ENCODE assay signal across 20 cellular contexts in genomic region chr14:51529731-51530130, GRCh38.
"Had no signal": no experiment of that assay in that cellular context is flagged by ENCODE, and none has a peak within 500 bp of the region (broad histone marks: within the 10 kb centered on the region; RNA-seq: fewer than 3 reads in every experiment).

No MANE protein-coding gene starts in this region.

- H3K4me1 ChIP-seq: colonic mucosa, psoas muscle, upper lobe of left lung had no signal

- H3K36me3 Mint-ChIP-seq: activated naive CD4-positive, alpha-beta T cell treated with anti-CD3 and anti-CD28 coated beads, Interleukin-2, amount 10 ng/mL, durations not matched to agents 7 days and 5 days; natural killer cell treated with Interleukin-12 subunit alpha and Interleukin-12 subunit beta and Interleukin-15 and Interleukin-18, amount 100 ng/mL, for 72 hours had no signal

- H3K27ac Mint-ChIP-seq: activated CD4-positive, alpha-beta memory T cell treated with anti-CD3 and anti-CD28 coated beads, Interleukin-2, amount 10 ng/mL, durations not matched to agents 7 days and 5 days; activated CD4-positive, alpha-beta T cell treated with anti-CD3 and anti-CD28 coated beads, Interleukin-2, amount 10 ng/mL, durations not matched to agents 24 days and 14 days; activated naive CD4-positive, alpha-beta T cell treated with anti-CD3 and anti-CD28 coated beads, Interleukin-2, amount 10 ng/mL, durations not matched to agents 7 days and 5 days; activated T-cell treated with anti-CD3 and anti-CD28 coated beads, Interleukin-2, amount 50 U/mL, for 72 hours; effector memory CD8-positive, alpha-beta T cell; natural killer cell treated with Interleukin-12 subunit alpha and Interleukin-12 subunit beta and Interleukin-15 and Interleukin-18, amount 100 ng/mL, for 72 hours had no signal

- DNase-seq: activated CD4-positive, alpha-beta memory T cell treated with anti-CD3 and anti-CD28 coated beads, Interleukin-2, amount 10 ng/mL, durations not matched to agents 7 days and 5 days; activated CD4-positive, alpha-beta T cell treated with anti-CD3 and anti-CD28 coated beads, Interleukin-2, amount 10 ng/mL, durations not matched to agents 24 days and 14 days; activated effector memory CD4-positive, alpha-beta T cell treated with anti-CD3 and anti-CD28 coated beads, Interleukin-2, amount 50 U/mL, for 16 hours; activated naive CD4-positive, alpha-beta T cell treated with anti-CD3 and anti-CD28 coated beads, Interleukin-2, amount 10 ng/mL, durations not matched to agents 7 days and 5 days; activated T-cell treated with anti-CD3 and anti-CD28 coated beads, Interleukin-2, amount 50 U/mL, for 72 hours; amygdala; colonic mucosa; dorsolateral prefrontal cortex; effector memory CD8-positive, alpha-beta T cell; esophagus squamous epithelium; gastrocnemius medialis; hippocampal formation; ovary; psoas muscle; right cardiac atrium; stimulated activated CD4-positive, alpha-beta T cell treated with anti-CD3 and anti-CD28 coated beads, Interleukin-4, amount 100 ng/mL, for 24 hours; stimulated activated naive CD8-positive, alpha-beta T cell treated with anti-CD3 and anti-CD28 coated beads, Interleukin-15, Interleukin-2, amounts not matched to agents 100 U/mL and 50 U/mL, for 24 hours; upper lobe of left lung had no signal

- H3K4me3 Mint-ChIP-seq: activated CD4-positive, alpha-beta memory T cell treated with anti-CD3 and anti-CD28 coated beads, Interleukin-2, amount 10 ng/mL, durations not matched to agents 7 days and 5 days; activated CD4-positive, alpha-beta T cell treated with anti-CD3 and anti-CD28 coated beads, Interleukin-2, amount 10 ng/mL, durations not matched to agents 24 days and 14 days; activated naive CD4-positive, alpha-beta T cell treated with anti-CD3 and anti-CD28 coated beads, Interleukin-2, amount 10 ng/mL, durations not matched to agents 7 days and 5 days; activated T-cell treated with anti-CD3 and anti-CD28 coated beads, Interleukin-2, amount 50 U/mL, for 72 hours; effector memory CD8-positive, alpha-beta T cell; natural killer cell treated with Interleukin-12 subunit alpha and Interleukin-12 subunit beta and Interleukin-15 and Interleukin-18, amount 100 ng/mL, for 72 hours had no signal

- H3K4me3 ChIP-seq: colonic mucosa, dorsolateral prefrontal cortex, esophagus squamous epithelium, gastrocnemius medialis, ovary, psoas muscle, upper lobe of left lung had no signal

- H3K9me3 Mint-ChIP-seq: activated CD4-positive, alpha-beta memory T cell treated with anti-CD3 and anti-CD28 coated beads, Interleukin-2, amount 10 ng/mL, durations not matched to agents 7 days and 5 days; activated naive CD4-positive, alpha-beta T cell treated with anti-CD3 and anti-CD28 coated beads, Interleukin-2, amount 10 ng/mL, durations not matched to agents 7 days and 5 days; activated T-cell treated with anti-CD3 and anti-CD28 coated beads, Interleukin-2, amount 50 U/mL, for 72 hours; effector memory CD8-positive, alpha-beta T cell; natural killer cell treated with Interleukin-12 subunit alpha and Interleukin-12 subunit beta and Interleukin-15 and Interleukin-18, amount 100 ng/mL, for 72 hours had no signal

- H3K27me3 ChIP-seq: dorsolateral prefrontal cortex, esophagus squamous epithelium, gastrocnemius medialis, ovary, upper lobe of left lung had no signal

- H3K27ac ChIP-seq: colonic mucosa, dorsolateral prefrontal cortex, esophagus squamous epithelium, gastrocnemius medialis, neutrophil, ovary, psoas muscle, upper lobe of left lung had no signal

- H3K27me3 Mint-ChIP-seq: activated naive CD4-positive, alpha-beta T cell treated with anti-CD3 and anti-CD28 coated beads, Interleukin-2, amount 10 ng/mL, durations not matched to agents 7 days and 5 days had no signal

- H3K36me3 ChIP-seq: colonic mucosa, gastrocnemius medialis, neutrophil, ovary, upper lobe of left lung had no signal

- H3K9me3 ChIP-seq: colonic mucosa, esophagus squamous epithelium, gastrocnemius medialis, neutrophil, ovary, psoas muscle, upper lobe of left lung had no signal

- H3K4me1 Mint-ChIP-seq: activated CD4-positive, alpha-beta memory T cell treated with anti-CD3 and anti-CD28 coated beads, Interleukin-2, amount 10 ng/mL, durations not matched to agents 7 days and 5 days; activated CD4-positive, alpha-beta T cell treated with anti-CD3 and anti-CD28 coated beads, Interleukin-2, amount 10 ng/mL, durations not matched to agents 24 days and 14 days; activated naive CD4-positive, alpha-beta T cell treated with anti-CD3 and anti-CD28 coated beads, Interleukin-2, amount 10 ng/mL, durations not matched to agents 7 days and 5 days had no signal
